In genomic region chr10:70145166-70145665, GRCh38 we compare ENCODE assay signal across 8 cellular contexts. TPM values are rescaled to one million over a fixed set of nuclear protein-coding genes. Genes with fewer than 3 reads are reported as not detected.
A peak's percentile ranks its signal among the peaks of the same experiment; 100 is the strongest.
DNase-seq lines count a peak whose midpoint lies in the region; ATAC-seq and TF ChIP-seq lines count a peak whose summit lies in the region.

No MANE protein-coding gene starts in this region.

- ATAC-seq in GM19455 (IDR thresholded peaks at IDR 0.05; ENCODE audit: unreplicated experiment) = peak; percentile 3
- no peak for ATAC-seq in natural killer cell treated with Interleukin-12 subunit alpha and Interleukin-12 subunit beta and Interleukin-15 and Interleukin-18, amount 100 ng/mL, for 72 hours

- peak overlapping the region; percentile 88 for H3K4me3 Mint-ChIP-seq in dendritic cell treated with granulocyte-macrophage colony-stimulating factor and Interleukin-4, amounts not matched to agents 40 ng/mL and 50 ng/mL, for 4 days
- H3K4me3 Mint-ChIP-seq in natural killer cell treated with Interleukin-12 subunit alpha and Interleukin-12 subunit beta and Interleukin-15 and Interleukin-18, amount 100 ng/mL, for 72 hours = peak overlapping the region; percentile 89

- H3K4me1 Mint-ChIP-seq in dendritic cell treated with granulocyte-macrophage colony-stimulating factor and Interleukin-4, amounts not matched to agents 40 ng/mL and 50 ng/mL, for 4 days (ENCODE audit: low read depth) = peaks cover 21% of the 10 kb centered on the region
- peaks cover 17 to 25% of the 10 kb centered on the region in 2 donors for H3K4me1 Mint-ChIP-seq in natural killer cell treated with Interleukin-12 subunit alpha and Interleukin-12 subunit beta and Interleukin-15 and Interleukin-18, amount 100 ng/mL, for 72 hours (ENCODE audit: low read depth in 2 of 2)

- intact Hi-C loops in dendritic cell treated with granulocyte-macrophage colony-stimulating factor and Interleukin-4, amounts not matched to agents 40 ng/mL and 50 ng/mL, for 4 days (cut with micrococcal nuclease) = no loop called here

- no peaks in the 10 kb centered on the region for H3K9me3 Mint-ChIP-seq in dendritic cell treated with granulocyte-macrophage colony-stimulating factor and Interleukin-4, amounts not matched to agents 40 ng/mL and 50 ng/mL, for 4 days
- H3K9me3 Mint-ChIP-seq in natural killer cell treated with Interleukin-12 subunit alpha and Interleukin-12 subunit beta and Interleukin-15 and Interleukin-18, amount 100 ng/mL, for 72 hours = no peaks in the 10 kb centered on the region

- no peak for DNase-seq in natural killer cell treated with Interleukin-12 subunit alpha and Interleukin-12 subunit beta and Interleukin-15 and Interleukin-18, amount 100 ng/mL, for 72 hours (ENCODE audit: low spot score)
- no peak for DNase-seq in NCI-H2107 (lab: John Stamatoyannopoulos, UW)
- DNase-seq in NCI-H1092 treated with DMSO at 0.1 percent for 48 hours (lab: John Stamatoyannopoulos, UW) = no peak
- DNase-seq in KG1 (lab: John Stamatoyannopoulos, UW) = no peak

- H3K27me3 Mint-ChIP-seq in dendritic cell treated with granulocyte-macrophage colony-stimulating factor and Interleukin-4, amounts not matched to agents 40 ng/mL and 50 ng/mL, for 4 days = no peaks in the 10 kb centered on the region
- no peaks in the 10 kb centered on the region for H3K27me3 Mint-ChIP-seq in natural killer cell treated with Interleukin-12 subunit alpha and Interleukin-12 subunit beta and Interleukin-15 and Interleukin-18, amount 100 ng/mL, for 72 hours

- H3K36me3 Mint-ChIP-seq in dendritic cell treated with granulocyte-macrophage colony-stimulating factor and Interleukin-4, amounts not matched to agents 40 ng/mL and 50 ng/mL, for 4 days (ENCODE audit: low read depth) = peaks cover 43% of the 10 kb centered on the region
- peaks cover 6% of the 10 kb centered on the region for H3K36me3 Mint-ChIP-seq in natural killer cell treated with Interleukin-12 subunit alpha and Interleukin-12 subunit beta and Interleukin-15 and Interleukin-18, amount 100 ng/mL, for 72 hours

- peak overlapping the region; percentile 90 for H3K27ac Mint-ChIP-seq in dendritic cell treated with granulocyte-macrophage colony-stimulating factor and Interleukin-4, amounts not matched to agents 40 ng/mL and 50 ng/mL, for 4 days
- H3K27ac Mint-ChIP-seq in natural killer cell treated with Interleukin-12 subunit alpha and Interleukin-12 subunit beta and Interleukin-15 and Interleukin-18, amount 100 ng/mL, for 72 hours = peak overlapping the region; percentile 70 to 83

- peaks cover 31% of the 10 kb centered on the region for H3K36me3 ChIP-seq in KOPT-K1 (ENCODE audit: insufficient read depth, low read length)

- no peak for TF ChIP-seq CTCF in C4-2B (conservative IDR thresholded peaks at IDR 0.05)

- no peaks in the 10 kb centered on the region for H3K9me3 ChIP-seq in KOPT-K1 (ENCODE audit: insufficient read depth, low read length, poor library complexity, severe bottlenecking)

- H3K27ac ChIP-seq in C4-2B (peak overlapping the region; percentile 95), KOPT-K1 (ENCODE audit: low read depth, low read length, poor library complexity, severe bottlenecking) (peak overlapping the region; percentile 85)

RNA-seq across cellular contexts. Expression of gene TYSND1, which starts 1.3 kb away (rescaled TPM):
- total RNA-seq in natural killer cell treated with Interleukin-12 subunit alpha and Interleukin-12 subunit beta and Interleukin-15 and Interleukin-18, amount 100 ng/mL, for 72 hours = 10 to 100 TPM in 1 of 2 donors, 1 to 10 TPM in 1; 8.0 to 13.3 TPM

RNA-seq across cellular contexts. Expression of gene AIFM2, which starts 12.6 kb away (rescaled TPM):
- 10 to 100 TPM; 13.0 to 19.9 TPM for total RNA-seq in natural killer cell treated with Interleukin-12 subunit alpha and Interleukin-12 subunit beta and Interleukin-15 and Interleukin-18, amount 100 ng/mL, for 72 hours

RNA-seq across cellular contexts. Expression of gene SAR1A, which starts 25.1 kb away (rescaled TPM):
- 100 to 1,000 TPM; 103 to 131 TPM for total RNA-seq in natural killer cell treated with Interleukin-12 subunit alpha and Interleukin-12 subunit beta and Interleukin-15 and Interleukin-18, amount 100 ng/mL, for 72 hours
